ENCODE assay signal across 21 cellular contexts in the genomic region with DNA sequence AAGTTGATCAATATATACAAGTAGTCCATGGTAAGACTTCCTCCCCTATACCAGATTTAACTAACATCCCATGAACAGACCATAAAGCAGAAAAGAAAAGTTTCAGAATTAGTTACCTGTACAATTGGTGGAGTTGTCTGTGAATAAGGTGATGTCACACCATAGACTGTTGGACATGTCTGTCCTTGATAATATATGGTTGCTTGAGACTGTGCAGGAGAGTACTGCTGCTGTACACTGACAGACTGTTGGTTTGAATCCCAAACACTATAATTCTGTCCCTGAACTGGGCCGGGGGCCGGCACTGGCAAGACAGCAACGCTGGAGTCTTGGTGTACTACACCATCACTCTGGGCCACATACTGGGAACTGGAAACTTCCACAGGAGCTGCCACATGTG.
DNase-seq lines count a peak whose midpoint lies in the region; ATAC-seq and TF ChIP-seq lines count a peak whose summit lies in the region.
"Had no signal": no experiment of that assay in that cellular context is flagged by ENCODE, and none has a peak within 500 bp of the region (broad histone marks: within the 10 kb centered on the region; RNA-seq: fewer than 3 reads in every experiment).

No MANE protein-coding gene starts in this region.

- H3K4ac ChIP-seq in mesenchymal stem cell (ENCODE audit: low read depth in 1 of 2, low read length in 2 of 2): no peak overlapping the region

- no peaks in the 10 kb centered on the region for H3K27me3 ChIP-seq in mesenchymal stem cell (ENCODE audit: control insufficient read depth in 1 of 2, insufficient read depth in 1 of 2, low read length in 2 of 2)
- H3K27me3 ChIP-seq: adrenal gland, gastroesophageal sphincter had no signal

- H3K27me3 Mint-ChIP-seq in activated T-helper 1 cell treated with anti-CD3 and anti-CD28 coated beads, Interleukin-12 subunit alpha, Interleukin-12 subunit beta, Interleukin-2, Interleukin-4 antibody, amounts not matched to agents 30 ng/mL and 10 ng/mL and 1 ng/mL, durations not matched to agents 14 hours and 24 hours and 36 hours (ENCODE audit: insufficient read depth): no peaks in the 10 kb centered on the region
- H3K27me3 Mint-ChIP-seq: activated B cell treated with CpG ODN at 0.5 μM for 24 hours, IgD-negative memory B cell had no signal

- no peak overlapping the region for H3K23ac ChIP-seq in mesenchymal stem cell (ENCODE audit: low read length in 2 of 2)

- ATAC-seq in left lobe of liver: peak; percentile 12
- peak; percentile 6 for ATAC-seq in stimulated activated naive CD8-positive, alpha-beta T cell treated with anti-CD3 and anti-CD28 coated beads, Interleukin-15, Interleukin-2, amounts not matched to agents 100 U/mL and 50 U/mL, for 24 hours
- ATAC-seq: gastroesophageal sphincter had no signal

- H3K9ac ChIP-seq in mesenchymal stem cell (ENCODE audit: low read length): no peak overlapping the region

- no peak overlapping the region for H2BK120ac ChIP-seq in mesenchymal stem cell (ENCODE audit: low read depth, low read length)

- no peak overlapping the region for H2AK5ac ChIP-seq in mesenchymal stem cell (ENCODE audit: low read length, severe bottlenecking)

- CTCF ChIA-PET in HEK293T (lab: Yijun Ruan, JAX): no interaction called here

- H3K4me3 Mint-ChIP-seq in activated T-helper 1 cell treated with anti-CD3 and anti-CD28 coated beads, Interleukin-12 subunit alpha, Interleukin-12 subunit beta, Interleukin-2, Interleukin-4 antibody, amounts not matched to agents 30 ng/mL and 10 ng/mL and 1 ng/mL, durations not matched to agents 14 hours and 24 hours and 36 hours: no peak overlapping the region
- H3K4me3 Mint-ChIP-seq: activated B cell treated with CpG ODN at 0.5 μM for 24 hours, CD14-positive monocyte, HFFc6, IgD-negative memory B cell had no signal

- no peak overlapping the region for H2AFZ ChIP-seq in mesenchymal stem cell (ENCODE audit: low read depth, low read length)

- peaks cover 37% of the 10 kb centered on the region for H3K36me3 Mint-ChIP-seq in activated T-helper 1 cell treated with anti-CD3 and anti-CD28 coated beads, Interleukin-12 subunit alpha, Interleukin-12 subunit beta, Interleukin-2, Interleukin-4 antibody, amounts not matched to agents 30 ng/mL and 10 ng/mL and 1 ng/mL, durations not matched to agents 14 hours and 24 hours and 36 hours (ENCODE audit: low read depth)
- H3K36me3 Mint-ChIP-seq: IgD-negative memory B cell had no signal

- H3K4me2 ChIP-seq in mesenchymal stem cell (ENCODE audit: low read length, poor library complexity, severe bottlenecking): no peak overlapping the region

- H3K4me3 ChIP-seq in mesenchymal stem cell (ENCODE audit: insufficient read depth in 1 of 2, low read depth in 1 of 2, low read length in 2 of 2): no peak overlapping the region
- H3K4me3 ChIP-seq: adrenal gland, gastroesophageal sphincter, thoracic aorta had no signal

- H3K9me3 ChIP-seq in mesenchymal stem cell (ENCODE audit: control insufficient read depth, low read length): no peaks in the 10 kb centered on the region
- H3K9me3 ChIP-seq: adrenal gland, gastroesophageal sphincter, thoracic aorta had no signal

- 94% methylated on average over 3 of the region's 3 CpGs for WGBS in mesenchymal stem cell

- no peak overlapping the region for H2BK5ac ChIP-seq in mesenchymal stem cell (ENCODE audit: low read depth, low read length, poor library complexity, severe bottlenecking)

- no peak overlapping the region for H2BK12ac ChIP-seq in mesenchymal stem cell (ENCODE audit: low read length in 2 of 2)

- peaks cover 41% of the 10 kb centered on the region for H3K4me1 Mint-ChIP-seq in activated T-helper 1 cell treated with anti-CD3 and anti-CD28 coated beads, Interleukin-12 subunit alpha, Interleukin-12 subunit beta, Interleukin-2, Interleukin-4 antibody, amounts not matched to agents 30 ng/mL and 10 ng/mL and 1 ng/mL, durations not matched to agents 14 hours and 24 hours and 36 hours (ENCODE audit: low read depth)

- peak overlapping the region; percentile 55 for H3K27ac Mint-ChIP-seq in activated T-helper 1 cell treated with anti-CD3 and anti-CD28 coated beads, Interleukin-12 subunit alpha, Interleukin-12 subunit beta, Interleukin-2, Interleukin-4 antibody, amounts not matched to agents 30 ng/mL and 10 ng/mL and 1 ng/mL, durations not matched to agents 14 hours and 24 hours and 36 hours
- H3K27ac Mint-ChIP-seq: activated B cell treated with CpG ODN at 0.5 μM for 24 hours, HFFc6 had no signal

- no peak overlapping the region for H4K91ac ChIP-seq in mesenchymal stem cell (ENCODE audit: low read length)

- no peak overlapping the region for H4K8ac ChIP-seq in mesenchymal stem cell (ENCODE audit: low read length)

- H3K4me1 ChIP-seq in mesenchymal stem cell (ENCODE audit: control insufficient read depth, insufficient read depth, low read depth, low read length): no peaks in the 10 kb centered on the region

- H3K79me1 ChIP-seq in mesenchymal stem cell (replicated peaks; ENCODE audit: low read length, poor library complexity, severe bottlenecking): peaks cover 14% of the 10 kb centered on the region

- DNase-seq in activated gamma-delta T cell (lab: John Stamatoyannopoulos, UW): peak; percentile 4
- no peak for DNase-seq in activated gamma-delta T cell treated with Interleukin-2 at 50 U/mL for 16 hours
- DNase-seq in activated T-helper 1 cell treated with anti-CD3 and anti-CD28 coated beads, Interleukin-12 subunit alpha, Interleukin-12 subunit beta, Interleukin-2, Interleukin-4 antibody, amounts not matched to agents 30 ng/mL and 10 ng/mL and 1 ng/mL, durations not matched to agents 14 hours and 24 hours and 36 hours (ENCODE audit: low spot score): no peak
- DNase-seq in left lobe of liver (ENCODE audit: low spot score): no peak
- no peak for DNase-seq in stimulated activated naive CD8-positive, alpha-beta T cell treated with anti-CD3 and anti-CD28 coated beads, Interleukin-15, Interleukin-2, amounts not matched to agents 100 U/mL and 50 U/mL, for 24 hours
- DNase-seq in NCI-H510A (lab: John Stamatoyannopoulos, UW): no peak
- DNase-seq in mesenchymal stem cell: no peak
- DNase-seq in HEK293T (ENCODE audit: extremely low spot score): no peak
- DNase-seq: activated B cell treated with CpG ODN at 0.5 μM for 24 hours, adrenal gland, DMS79, HFFc6, MM.1S, NCI-H2171 treated with DMSO at 0.1 percent for 48 hours, OCI-M1, SHP77 had no signal

- H2BK15ac ChIP-seq in mesenchymal stem cell (ENCODE audit: low read depth, poor library complexity, severe bottlenecking): no peak overlapping the region

- intact Hi-C loops in activated T-helper 1 cell treated with anti-CD3 and anti-CD28 coated beads, Interleukin-12 subunit alpha, Interleukin-12 subunit beta, Interleukin-2, Interleukin-4 antibody, amounts not matched to agents 30 ng/mL and 10 ng/mL and 1 ng/mL, durations not matched to agents 14 hours and 24 hours and 36 hours (cut with micrococcal nuclease): loop anchor here (1.0 to 5.0 kb wide), 5 partner anchors 19 to 326 kb away; a partner anchor contains a TSS

- H3K36me3 ChIP-seq in mesenchymal stem cell (ENCODE audit: control insufficient read depth in 1 of 2, insufficient read depth in 2 of 2, low read depth in 1 of 2, low read length in 2 of 2): peaks cover 10 to 26% of the 10 kb centered on the region in 2 experiments

- H3K9me3 Mint-ChIP-seq in activated T-helper 1 cell treated with anti-CD3 and anti-CD28 coated beads, Interleukin-12 subunit alpha, Interleukin-12 subunit beta, Interleukin-2, Interleukin-4 antibody, amounts not matched to agents 30 ng/mL and 10 ng/mL and 1 ng/mL, durations not matched to agents 14 hours and 24 hours and 36 hours: no peaks in the 10 kb centered on the region
- H3K9me3 Mint-ChIP-seq: activated B cell treated with CpG ODN at 0.5 μM for 24 hours, CD14-positive monocyte, HFFc6, IgD-negative memory B cell had no signal

- POLR2A ChIA-PET in HEK293T (lab: Yijun Ruan, JAX): no interaction called here

- no peak overlapping the region for H3K14ac ChIP-seq in mesenchymal stem cell (ENCODE audit: low read length in 2 of 2)

- no peak overlapping the region for H3K18ac ChIP-seq in mesenchymal stem cell (ENCODE audit: low read depth in 1 of 2, low read length in 2 of 2)

- H3K27ac ChIP-seq in mesenchymal stem cell (ENCODE audit: low read length, poor library complexity, severe bottlenecking): no peak overlapping the region
- H3K27ac ChIP-seq: adrenal gland, gastroesophageal sphincter, HL-60, thoracic aorta had no signal

TF ChIP-seq in HEK293T, 16 proteins besides CTCF, POLR2A, EP300 and RAD21:
- TF ChIP-seq ELF4 (IDR thresholded peaks at IDR 0.05) (no peak), HDGF (IDR thresholded peaks at IDR 0.05; ENCODE audit: borderline replicate concordance) (no peak), ZNF384 (IDR thresholded peaks at IDR 0.05) (no peak), BHLHE40 (IDR thresholded peaks at IDR 0.05; ENCODE audit: borderline replicate concordance) (no peak), L3MBTL2 (conservative IDR thresholded peaks at IDR 0.05) (no peak), SP1 (IDR thresholded peaks at IDR 0.05) (no peak), NFRKB (IDR thresholded peaks at IDR 0.05) (no peak), ARNT (IDR thresholded peaks at IDR 0.05) (no peak), LEF1 (IDR thresholded peaks at IDR 0.05; ENCODE audit: borderline replicate concordance) (no peak), FOXM1 (IDR thresholded peaks at IDR 0.05; ENCODE audit: borderline replicate concordance) (no peak), FOXK2 (IDR thresholded peaks at IDR 0.05) (no peak), TARDBP (IDR thresholded peaks at IDR 0.05) (no peak), FOXA1 (IDR thresholded peaks at IDR 0.05) (no peak), SUZ12 (IDR thresholded peaks at IDR 0.05) (no peak)
- TF ChIP-seq, protein P1, sequence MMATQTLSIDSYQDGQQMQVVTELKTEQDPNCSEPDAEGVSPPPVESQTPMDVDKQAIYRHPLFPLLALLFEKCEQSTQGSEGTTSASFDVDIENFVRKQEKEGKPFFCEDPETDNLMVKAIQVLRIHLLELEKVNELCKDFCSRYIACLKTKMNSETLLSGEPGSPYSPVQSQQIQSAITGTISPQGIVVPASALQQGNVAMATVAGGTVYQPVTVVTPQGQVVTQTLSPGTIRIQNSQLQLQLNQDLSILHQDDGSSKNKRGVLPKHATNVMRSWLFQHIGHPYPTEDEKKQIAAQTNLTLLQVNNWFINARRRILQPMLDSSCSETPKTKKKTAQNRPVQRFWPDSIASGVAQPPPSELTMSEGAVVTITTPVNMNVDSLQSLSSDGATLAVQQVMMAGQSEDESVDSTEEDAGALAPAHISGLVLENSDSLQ (IDR thresholded peaks at IDR 0.05): no peak
TF ChIP-seq in HEK293T: peak in this region for 0.
